Comparison of ENCODE assay signal across 8 cellular contexts in genomic region chr1:35573198-35573775, GRCh38. TPM values are rescaled to one million over a fixed set of nuclear protein-coding genes. Genes with fewer than 3 reads are reported as not detected.
DNase-seq lines count a peak whose midpoint lies in the region; ATAC-seq and TF ChIP-seq lines count a peak whose summit lies in the region.

TFAP2E (plus strand) TSS chr1:35573314; CDS start chr1:35573578, 264 bp downstream.

- H3K4me1 ChIP-seq in OCI-LY7 (ENCODE audit: insufficient read depth, low read length, poor library complexity, severe bottlenecking) (peaks cover 13% of the 10 kb centered on the region), esophagus (ENCODE audit: control insufficient read depth in 2 of 2, insufficient read depth in 2 of 2, low read length in 1 of 2) (peaks cover 11 to 26% of the 10 kb centered on the region in 2 donors)

- no peak for TF ChIP-seq CTCF in OCI-LY7 (conservative IDR thresholded peaks at IDR 0.05; ENCODE audit: low read length)

- CTCF ChIA-PET in OCI-LY7 (lab: Charles Lee; ENCODE audit: unreplicated experiment), result no interaction called here

- H3K36me3 ChIP-seq in OCI-LY7 (ENCODE audit: insufficient read depth, low read length) (no peaks in the 10 kb centered on the region), esophagus (ENCODE audit: control insufficient read depth in 2 of 2, insufficient read depth in 2 of 2, low read length in 1 of 2) (no peaks in the 10 kb centered on the region)

- H2AFZ ChIP-seq in OCI-LY7 (ENCODE audit: low read length), result no peak within 1 kb of the TSS

- H3K27ac ChIP-seq in OCI-LY7 (ENCODE audit: low read depth, low read length, poor library complexity, severe bottlenecking) (no peak within 1 kb of the TSS), esophagus (ENCODE audit: low read depth in 2 of 2, low read length in 1 of 2) (no peak within 1 kb of the TSS)

- ATAC-seq in GM19452 (IDR thresholded peaks at IDR 0.05; ENCODE audit: unreplicated experiment), result no peak
- ATAC-seq in GM19324 (IDR thresholded peaks at IDR 0.05; ENCODE audit: low FRiP score, unreplicated experiment), result no peak
- ATAC-seq in GM19455 (IDR thresholded peaks at IDR 0.05; ENCODE audit: unreplicated experiment), result no peak

- no peaks in the 10 kb centered on the region for H3K27me3 ChIP-seq in esophagus (ENCODE audit: control insufficient read depth in 1 of 2, insufficient read depth in 2 of 2, low read length in 2 of 2)

- WGBS in esophagus, 2 donors, result 8 to 12% methylated on average over 43 to 60 of the region's 60 CpGs

- peak within 1 kb of the TSS; percentile 18; the same call in 1 of the 2 replicates for H3K4me2 ChIP-seq in OCI-LY7 (ENCODE audit: low read length)

- BruUV-seq in OCI-LY7 (replicated peaks; lab: Mats Ljungman, UMichigan), result no TSS peak

- intact Hi-C loops in OCI-LY7 (cut with micrococcal nuclease; ENCODE audit: unreplicated experiment), result no loop called here

- H3K4me3 ChIP-seq in OCI-LY7 (ENCODE audit: low read depth, low read length, poor library complexity, severe bottlenecking), result no peak within 1 kb of the TSS
- peak within 1 kb of the TSS; percentile 45 to 52 for H3K4me3 ChIP-seq in esophagus (ENCODE audit: low read depth in 1 of 2, low read length in 2 of 2)

- DNase-seq in ELR (ENCODE audit: low read depth), result peak; percentile 57
- DNase-seq in OCI-LY7 (ENCODE audit: low spot score), result no peak
- peak; percentile 88 for DNase-seq in mesenteric fat pad (ENCODE audit: low spot score)
- no peak for DNase-seq in activated CD4-positive, CD25-positive, alpha-beta regulatory T cell (lab: John Stamatoyannopoulos, UW)

- H3K9me3 ChIP-seq in OCI-LY7 (ENCODE audit: low read length), result no peaks in the 10 kb centered on the region
- no peaks in the 10 kb centered on the region for H3K9me3 ChIP-seq in esophagus (ENCODE audit: control insufficient read depth in 2 of 2, insufficient read depth in 1 of 2, low read depth in 1 of 2, low read length in 1 of 2)

- no peaks in the 10 kb centered on the region for H3K9me2 ChIP-seq in OCI-LY7 (ENCODE audit: insufficient read depth, low read length)

- no peaks in the 10 kb centered on the region for H3K79me2 ChIP-seq in OCI-LY7 (ENCODE audit: insufficient read depth, low read depth, low read length)

- H4K20me1 ChIP-seq in OCI-LY7 (ENCODE audit: insufficient read depth, low read length), result no peaks in the 10 kb centered on the region

- POLR2A ChIA-PET in OCI-LY7 (lab: Charles Lee), result no interaction called here

RNA-seq across cellular contexts. Expression of gene TFAP2E, which starts in this region (rescaled TPM):
- 1.1 and 1.3 TPM in 2 replicates for total RNA-seq in OCI-LY7 (2014; rRNA removed; shearing (Covaris generic))
- total RNA-seq in OCI-LY7 (2022) (1.2 and 1.4 TPM in 2 replicates), mesenteric fat pad (1.2 TPM)
- 1 to 10 TPM in 1 of 2 donors, under 1 TPM in 1; 0.87 to 1.0 TPM for polyA plus RNA-seq in esophagus

Comparison
In these comparisons a context has a peak if more than half of its experiments do, and no peak if none do; other contexts are left out.
1. DNase-seq: peak in ELR (single experiment) and mesenteric fat pad (single experiment); none in OCI-LY7 (single experiment) and activated CD4-positive, CD25-positive, alpha-beta regulatory T cell (0 of 4).